ENCODE assay signal across 18 cellular contexts in the genomic region with DNA sequence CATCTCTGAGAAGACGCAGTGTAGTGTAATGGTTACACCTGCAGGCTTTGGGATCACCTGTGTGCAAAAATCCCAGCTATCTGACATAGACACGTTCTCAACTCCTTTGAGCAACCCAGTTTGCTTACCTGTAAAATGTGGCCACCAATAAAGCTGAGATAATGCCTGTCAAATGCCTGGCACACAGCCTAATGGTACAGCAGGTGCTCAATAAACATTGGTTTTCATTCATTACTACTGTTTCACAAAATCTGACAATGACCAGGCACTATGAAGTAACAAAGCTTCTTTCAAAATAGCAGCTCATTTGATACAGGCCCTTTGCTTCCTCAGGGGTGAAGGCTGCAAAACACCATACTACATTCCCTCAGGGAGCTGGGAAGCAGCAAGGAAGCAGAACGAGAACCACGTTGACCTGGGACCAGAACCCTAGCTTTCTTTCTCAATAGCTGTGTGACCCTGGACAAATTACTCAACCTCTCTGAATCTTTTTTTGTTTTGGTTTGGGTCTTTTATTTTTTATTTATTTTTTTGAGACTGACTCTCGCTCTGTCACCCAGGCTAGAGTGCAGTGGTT. TPM values are rescaled to one million over a fixed set of nuclear protein-coding genes. Genes with fewer than 3 reads are reported as not detected.
DNase-seq lines count a peak whose midpoint lies in the region; ATAC-seq and TF ChIP-seq lines count a peak whose summit lies in the region.
"Had no signal": no experiment of that assay in that cellular context is flagged by ENCODE, and none has a peak within 500 bp of the region (broad histone marks: within the 10 kb centered on the region; RNA-seq: fewer than 3 reads in every experiment).

No MANE protein-coding gene starts in this region.

- no peak for TF ChIP-seq CTCF in activated CD8-positive, alpha-beta T cell treated with anti-CD3 and anti-CD28 coated beads for 36 hours (IDR thresholded peaks at IDR 0.05)
- no peak for TF ChIP-seq CTCF in body of pancreas (IDR thresholded peaks at IDR 0.05)
- TF ChIP-seq CTCF in suprapubic skin (IDR thresholded peaks at IDR 0.05) = no peak

- peak overlapping the region; percentile 49 for H3K27ac Mint-ChIP-seq in activated CD8-positive, alpha-beta T cell treated with anti-CD3 and anti-CD28 coated beads, Interleukin-2, amount 10 ng/mL, durations not matched to agents 7 days and 5 days
- H3K27ac Mint-ChIP-seq in activated CD8-positive, alpha-beta T cell treated with anti-CD3 and anti-CD28 coated beads for 36 hours = no peak overlapping the region
- H3K27ac Mint-ChIP-seq: activated naive CD4-positive, alpha-beta T cell treated with anti-CD3 and anti-CD28 coated beads for 36 hours; memory B cell had no signal

- TF ChIP-seq POLR2A in body of pancreas (IDR thresholded peaks at IDR 0.05) = no peak
- no peak for TF ChIP-seq POLR2A in suprapubic skin (IDR thresholded peaks at IDR 0.05)

- POLR2A ChIA-PET in activated CD8-positive, alpha-beta T cell treated with anti-CD3 and anti-CD28 coated beads, Interleukin-2, amount 10 ng/mL, durations not matched to agents 7 days and 5 days (lab: Charles Lee) = interaction anchor here (0.7 kb wide), 1 partner anchor 29 kb away, joined by 3 read pairs; no protein-coding TSS in a partner anchor
- POLR2A ChIA-PET in activated CD8-positive, alpha-beta T cell treated with anti-CD3 and anti-CD28 coated beads for 36 hours (lab: Charles Lee) = interaction anchor here (0.8 kb wide), 2 partner anchors 20 to 112 kb away, joined by 3 read pairs; no protein-coding TSS in a partner anchor

- H3K27me3 Mint-ChIP-seq in activated CD8-positive, alpha-beta T cell treated with anti-CD3 and anti-CD28 coated beads, Interleukin-2, amount 10 ng/mL, durations not matched to agents 7 days and 5 days (ENCODE audit: low read depth) = no peaks in the 10 kb centered on the region
- H3K27me3 Mint-ChIP-seq in activated CD8-positive, alpha-beta T cell treated with anti-CD3 and anti-CD28 coated beads for 36 hours = no peaks in the 10 kb centered on the region
- H3K27me3 Mint-ChIP-seq: memory B cell had no signal

- peaks cover 19% of the 10 kb centered on the region for H3K4me1 Mint-ChIP-seq in activated CD8-positive, alpha-beta T cell treated with anti-CD3 and anti-CD28 coated beads, Interleukin-2, amount 10 ng/mL, durations not matched to agents 7 days and 5 days (ENCODE audit: low read depth)
- H3K4me1 Mint-ChIP-seq in activated CD8-positive, alpha-beta T cell treated with anti-CD3 and anti-CD28 coated beads for 36 hours (ENCODE audit: low read depth) = peaks cover 29% of the 10 kb centered on the region

- WGBS in body of pancreas, 2 donors = 68 to 71% methylated on average over 5 of the region's 5 CpGs
- 81% methylated on average over 5 of the region's 5 CpGs for WGBS in suprapubic skin

- peak overlapping the region in 3 of 4 donors; percentile 37 to 61 (median 52) for H3K27ac ChIP-seq in body of pancreas
- H3K27ac ChIP-seq in suprapubic skin = peak overlapping the region; percentile 10
- H3K27ac ChIP-seq: C4-2B, KMS-11 had no signal

- no peaks in the 10 kb centered on the region for H3K36me3 ChIP-seq in body of pancreas (replicated peaks in 1 of 2; ENCODE audit: insufficient read depth in 1 of 2, low read depth in 2 of 2)
- H3K36me3 ChIP-seq in suprapubic skin = peaks cover 4% of the 10 kb centered on the region
- H3K36me3 ChIP-seq: pancreas had no signal

- H3K4me1 ChIP-seq in body of pancreas (peaks cover 50% of the 10 kb centered on the region), suprapubic skin (peaks cover 44% of the 10 kb centered on the region)

- intact Hi-C loops in activated CD8-positive, alpha-beta T cell treated with anti-CD3 and anti-CD28 coated beads for 36 hours (cut with micrococcal nuclease) = no loop called here
- intact Hi-C loops in body of pancreas (cut with DNase I) = no loop called here

- no peak for DNase-seq in activated CD8-positive, alpha-beta T cell treated with anti-CD3 and anti-CD28 coated beads, Interleukin-2, amount 10 ng/mL, durations not matched to agents 7 days and 5 days
- DNase-seq in activated CD8-positive, alpha-beta T cell treated with anti-CD3 and anti-CD28 coated beads for 36 hours = no peak
- DNase-seq in NCI-H2029 (lab: John Stamatoyannopoulos, UW) = peak; percentile 53
- no peak for DNase-seq in body of pancreas
- DNase-seq in suprapubic skin (ENCODE audit: low spot score in 2 of 2) = no peak
- DNase-seq in glomerular visceral epithelial cell (ENCODE audit: extremely low spot score) = no peak
- DNase-seq: activated CD4-positive, alpha-beta T cell treated with anti-CD3 and anti-CD28 coated beads for 1 hour; activated naive CD4-positive, alpha-beta T cell treated with anti-CD3 and anti-CD28 coated beads for 36 hours; NCI-H524; stimulated activated naive CD4-positive, alpha-beta T cell; SW 1271 had no signal

- H3K9me3 ChIP-seq in body of pancreas (no peaks in the 10 kb centered on the region), suprapubic skin (no peaks in the 10 kb centered on the region)
- H3K9me3 ChIP-seq: esophagus muscularis mucosa, pancreas had no signal

- H3K36me3 Mint-ChIP-seq in activated CD8-positive, alpha-beta T cell treated with anti-CD3 and anti-CD28 coated beads, Interleukin-2, amount 10 ng/mL, durations not matched to agents 7 days and 5 days (ENCODE audit: low read depth) = peaks cover 13% of the 10 kb centered on the region
- H3K36me3 Mint-ChIP-seq in activated CD8-positive, alpha-beta T cell treated with anti-CD3 and anti-CD28 coated beads for 36 hours (ENCODE audit: low read depth) = peaks cover 4% of the 10 kb centered on the region
- H3K36me3 Mint-ChIP-seq: memory B cell had no signal

- H3K9me3 Mint-ChIP-seq in activated CD8-positive, alpha-beta T cell treated with anti-CD3 and anti-CD28 coated beads, Interleukin-2, amount 10 ng/mL, durations not matched to agents 7 days and 5 days (ENCODE audit: insufficient read depth) = no peaks in the 10 kb centered on the region
- no peaks in the 10 kb centered on the region for H3K9me3 Mint-ChIP-seq in activated CD8-positive, alpha-beta T cell treated with anti-CD3 and anti-CD28 coated beads for 36 hours
- H3K9me3 Mint-ChIP-seq: activated naive CD4-positive, alpha-beta T cell treated with anti-CD3 and anti-CD28 coated beads for 36 hours; memory B cell had no signal

- no peaks in the 10 kb centered on the region for H3K27me3 ChIP-seq in body of pancreas
- H3K27me3 ChIP-seq in suprapubic skin = no peaks in the 10 kb centered on the region
- H3K27me3 ChIP-seq: esophagus muscularis mucosa, pancreas had no signal

- H3K4me3 ChIP-seq in body of pancreas (no peak overlapping the region), suprapubic skin (no peak overlapping the region)
- H3K4me3 ChIP-seq: esophagus muscularis mucosa, pancreas had no signal

- TF ChIP-seq EP300 in suprapubic skin (IDR thresholded peaks at IDR 0.05) = no peak

- ATAC-seq in activated CD8-positive, alpha-beta T cell treated with anti-CD3 and anti-CD28 coated beads, Interleukin-2, amount 10 ng/mL, durations not matched to agents 7 days and 5 days = no peak
- no peak for ATAC-seq in activated CD8-positive, alpha-beta T cell treated with anti-CD3 and anti-CD28 coated beads for 36 hours
- ATAC-seq in body of pancreas (no peak), GM21717 (IDR thresholded peaks at IDR 0.05; ENCODE audit: unreplicated experiment) (no peak), GM18867 (IDR thresholded peaks at IDR 0.05; ENCODE audit: unreplicated experiment) (no peak)

- H3K4me3 Mint-ChIP-seq in activated CD8-positive, alpha-beta T cell treated with anti-CD3 and anti-CD28 coated beads, Interleukin-2, amount 10 ng/mL, durations not matched to agents 7 days and 5 days = no peak overlapping the region
- no peak overlapping the region for H3K4me3 Mint-ChIP-seq in activated CD8-positive, alpha-beta T cell treated with anti-CD3 and anti-CD28 coated beads for 36 hours
- H3K4me3 Mint-ChIP-seq: activated naive CD4-positive, alpha-beta T cell treated with anti-CD3 and anti-CD28 coated beads for 36 hours; memory B cell had no signal

- CTCF ChIA-PET in activated CD8-positive, alpha-beta T cell treated with anti-CD3 and anti-CD28 coated beads, Interleukin-2, amount 10 ng/mL, durations not matched to agents 7 days and 5 days (lab: Charles Lee) = interaction anchor here (1.2 to 1.7 kb wide), 3 partner anchors 18 to 84 kb away, joined by 4 to 6 read pairs (median 4); no protein-coding TSS in a partner anchor
- CTCF ChIA-PET in activated CD8-positive, alpha-beta T cell treated with anti-CD3 and anti-CD28 coated beads for 36 hours (lab: Charles Lee) = interaction anchor here (0.8 to 2.5 kb wide), 6 partner anchors 13 to 92 kb away, joined by 3 to 10 read pairs (median 6); no protein-coding TSS in a partner anchor

RNA-seq across cellular contexts. Expression of a gene that starts 4.8 kb away (rescaled TPM):
- 10 to 100 TPM; 33.3 to 40.3 TPM for total RNA-seq in activated CD8-positive, alpha-beta T cell treated with anti-CD3 and anti-CD28 coated beads, Interleukin-2, amount 10 ng/mL, durations not matched to agents 7 days and 5 days
- 10 to 100 TPM; 65.9 to 70.1 TPM for total RNA-seq in activated CD8-positive, alpha-beta T cell treated with anti-CD3 and anti-CD28 coated beads for 36 hours
- total RNA-seq in body of pancreas (10 to 100 TPM; 25.9 to 27.7 TPM), suprapubic skin (10 to 100 TPM; 23.8 to 54.7 (median 46.1) TPM)

RNA-seq across cellular contexts. Expression of a gene that starts 25.4 kb away (rescaled TPM):
- total RNA-seq in activated CD8-positive, alpha-beta T cell treated with anti-CD3 and anti-CD28 coated beads, Interleukin-2, amount 10 ng/mL, durations not matched to agents 7 days and 5 days = not detected
- total RNA-seq in activated CD8-positive, alpha-beta T cell treated with anti-CD3 and anti-CD28 coated beads for 36 hours = not detected
- total RNA-seq in body of pancreas (10 to 100 TPM; 14.3 to 22.1 TPM), suprapubic skin (10 to 100 TPM; 10.8 to 23.3 (median 22.3) TPM)
- total RNA-seq: activated naive CD4-positive, alpha-beta T cell treated with anti-CD3 and anti-CD28 coated beads for 36 hours had no signal

RNA-seq across cellular contexts. Expression of a gene that starts 30.4 kb away (rescaled TPM):
- under 1 TPM; 0.16 TPM for total RNA-seq in activated CD8-positive, alpha-beta T cell treated with anti-CD3 and anti-CD28 coated beads, Interleukin-2, amount 10 ng/mL, durations not matched to agents 7 days and 5 days
- under 1 TPM; 0.49 to 0.77 TPM for total RNA-seq in activated CD8-positive, alpha-beta T cell treated with anti-CD3 and anti-CD28 coated beads for 36 hours
- total RNA-seq in body of pancreas (1 to 10 TPM; 6.0 to 6.3 TPM), suprapubic skin (1 to 10 TPM; 1.1 to 3.1 (median 2.3) TPM)

Comparison
In these comparisons a context has a peak if more than half of its experiments do, and no peak if none do; other contexts are left out.
1. RNA of a gene that starts 25.4 kb away (total RNA-seq): 10.8 to 23.3 TPM in suprapubic skin and 14.3 to 22.1 TPM in body of pancreas; not detected in activated CD8-positive, alpha-beta T cell treated with anti-CD3 and anti-CD28 coated beads for 36 hours and not detected in activated CD8-positive, alpha-beta T cell treated with anti-CD3 and anti-CD28 coated beads, Interleukin-2, amount 10 ng/mL, durations not matched to agents 7 days and 5 days; every median in the first group is over 10 times any median in the second.